In the genomic region with DNA sequence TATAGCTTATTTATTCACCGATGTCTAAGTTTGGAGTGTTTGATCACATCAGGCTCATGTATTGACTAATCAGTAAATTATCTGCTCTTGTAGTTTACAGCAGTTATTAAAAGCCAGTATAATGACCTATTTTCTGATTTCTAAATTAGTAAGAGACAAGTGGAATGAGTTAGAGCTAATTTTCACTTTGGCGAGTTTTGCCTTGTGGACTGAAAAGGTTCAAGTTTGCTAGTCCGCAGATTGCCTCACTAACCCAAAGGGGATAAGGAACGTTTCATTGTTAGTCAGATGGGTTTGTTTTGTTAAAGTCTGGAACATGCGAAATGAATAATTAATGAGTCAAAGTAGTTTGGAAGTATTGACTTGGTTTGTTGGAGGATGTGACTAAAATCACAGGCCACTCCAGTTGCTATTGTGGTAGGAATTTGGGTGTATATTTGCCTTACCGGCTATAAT, we compare ENCODE assay signal across 11 cellular contexts. TPM values are rescaled to one million over a fixed set of nuclear protein-coding genes. Genes with fewer than 3 reads are reported as not detected.
DNase-seq lines count a peak whose midpoint lies in the region; ATAC-seq and TF ChIP-seq lines count a peak whose summit lies in the region.
"Had no signal": no experiment of that assay in that cellular context is flagged by ENCODE, and none has a peak within 500 bp of the region (broad histone marks: within the 10 kb centered on the region; RNA-seq: fewer than 3 reads in every experiment).

No MANE protein-coding gene starts in this region.

- no peak for TF ChIP-seq EP300 in suprapubic skin (IDR thresholded peaks at IDR 0.05)

- H3K27me3 ChIP-seq in suprapubic skin, result no peaks in the 10 kb centered on the region

- WGBS in suprapubic skin, result 73% methylated on average over 6 of the region's 6 CpGs

- ATAC-seq in HG03565 (IDR thresholded peaks at IDR 0.05; ENCODE audit: unreplicated experiment), result peak; percentile 31

- peak; percentile 49 for DNase-seq in stimulated activated CD4-positive, alpha-beta T cell treated with anti-CD3 and anti-CD28 coated beads, Interleukin-4, amount 100 ng/mL, for 24 hours
- DNase-seq in stimulated activated CD4-positive, alpha-beta T cell treated with anti-CD3 and anti-CD28 coated beads, Interleukin-2, amount 100 ng/mL, for 48 hours, result no peak
- DNase-seq in epithelial cell of prostate (ENCODE audit: low read depth, low spot score) (peak; percentile 6), stromal cell of bone marrow (ENCODE audit: low read depth) (peak; percentile 36), suprapubic skin (ENCODE audit: low spot score in 2 of 2) (no peak), T-helper 9 cell (no peak), NCI-H2227 (lab: John Stamatoyannopoulos, UW; ENCODE audit: unreplicated experiment) (no peak)
- DNase-seq: stimulated activated CD8-positive, alpha-beta memory T cell treated with anti-CD3 and anti-CD28 coated beads, Interleukin-4, amount 100 ng/mL, for 48 hours had no signal

- H3K27ac ChIP-seq in epithelial cell of prostate (peak overlapping the region; percentile 30), suprapubic skin (no peak overlapping the region)
- H3K27ac ChIP-seq: C4-2B, RWPE1 had no signal

- no peak for TF ChIP-seq CTCF in suprapubic skin (IDR thresholded peaks at IDR 0.05)

- peaks cover 6% of the 10 kb centered on the region for H3K4me1 ChIP-seq in suprapubic skin

- no peak overlapping the region for H3K4me3 ChIP-seq in suprapubic skin

- no peak for TF ChIP-seq POLR2A in suprapubic skin (IDR thresholded peaks at IDR 0.05)

- no peaks in the 10 kb centered on the region for H3K9me3 ChIP-seq in suprapubic skin

- peaks cover 46% of the 10 kb centered on the region for H3K36me3 ChIP-seq in suprapubic skin

RNA-seq across cellular contexts. Expression of a gene that starts 40.1 kb away (rescaled TPM):
- total RNA-seq in suprapubic skin, result 100 to 1,000 TPM in 3 of 4 donors, 10 to 100 TPM in 1; 88.9 to 236 (median 140) TPM

Comparison
In these comparisons a context has a peak if more than half of its experiments do, and no peak if none do; other contexts are left out.
1. DNase-seq: peak in stimulated activated CD4-positive, alpha-beta T cell treated with anti-CD3 and anti-CD28 coated beads, Interleukin-4, amount 100 ng/mL, for 24 hours (single experiment), epithelial cell of prostate (single experiment) and stromal cell of bone marrow (single experiment); none in stimulated activated CD4-positive, alpha-beta T cell treated with anti-CD3 and anti-CD28 coated beads, Interleukin-2, amount 100 ng/mL, for 48 hours (0 of 2), suprapubic skin (0 of 2), T-helper 9 cell (single experiment) and NCI-H2227 (single experiment).